Comparison of ENCODE assay signal across 12 cellular contexts in the genomic region with DNA sequence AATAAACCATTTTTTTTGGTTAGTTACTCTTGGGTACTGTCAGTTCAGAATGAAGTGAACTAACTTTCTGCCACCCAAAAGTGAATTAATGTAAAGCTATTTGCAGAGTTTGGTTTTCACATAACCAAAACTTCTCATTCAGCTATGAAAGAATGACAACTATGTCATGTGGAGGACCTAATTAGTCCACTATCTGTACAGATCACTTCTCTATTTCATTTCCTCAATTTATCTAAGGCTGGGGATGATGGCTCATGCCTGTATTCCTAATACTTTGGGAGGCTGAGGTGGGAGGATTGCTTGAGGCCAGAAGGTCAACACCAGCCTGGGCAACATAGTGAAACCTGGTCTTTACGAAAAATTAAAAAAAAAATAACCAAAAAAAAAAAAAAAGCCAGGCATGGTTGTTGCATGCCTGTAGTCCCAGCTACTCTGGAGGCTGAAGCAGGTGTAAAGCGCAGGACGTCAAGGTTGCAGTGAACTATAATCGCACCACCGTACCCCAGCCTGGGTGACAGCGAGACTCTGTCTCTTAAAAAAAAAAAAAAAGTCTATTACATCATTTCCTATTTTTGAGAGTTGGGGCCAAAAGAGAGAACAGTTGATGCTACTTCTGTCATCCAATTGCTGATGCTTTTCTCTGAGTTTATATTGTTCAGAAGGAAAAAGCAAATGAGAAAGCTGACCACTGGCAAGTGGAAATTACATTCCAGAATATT. TPM values are rescaled to one million over a fixed set of nuclear protein-coding genes. Genes with fewer than 3 reads are reported as not detected.
A peak's percentile ranks its signal among the peaks of the same experiment; 100 is the strongest.
DNase-seq lines count a peak whose midpoint lies in the region; ATAC-seq and TF ChIP-seq lines count a peak whose summit lies in the region.
"Had no signal": no experiment of that assay in that cellular context is flagged by ENCODE, and none has a peak within 500 bp of the region (broad histone marks: within the 10 kb centered on the region; RNA-seq: fewer than 3 reads in every experiment).

No MANE protein-coding gene starts in this region.

- TF ChIP-seq EP300 in suprapubic skin (IDR thresholded peaks at IDR 0.05): no peak

- no peaks in the 10 kb centered on the region for H3K4me1 ChIP-seq in osteoblast (ENCODE audit: insufficient read depth, low read length)
- no peaks in the 10 kb centered on the region for H3K4me1 ChIP-seq in suprapubic skin

- H3K4me3 ChIP-seq in osteoblast (ENCODE audit: insufficient read depth, low read length): no peak overlapping the region
- H3K4me3 ChIP-seq in suprapubic skin: no peak overlapping the region

- TF ChIP-seq CTCF in osteoblast (IDR thresholded peaks at IDR 0.05; ENCODE audit: extremely low read depth, low read depth, low read length): no peak
- TF ChIP-seq CTCF in suprapubic skin (IDR thresholded peaks at IDR 0.05): no peak

- H2AFZ ChIP-seq in osteoblast (ENCODE audit: low read length): no peak overlapping the region

- H3K36me3 ChIP-seq in osteoblast (ENCODE audit: insufficient read depth, low read length) (peaks cover 92% of the 10 kb centered on the region), suprapubic skin (peaks cover 100% of the 10 kb centered on the region)

- TF ChIP-seq POLR2A in GM18505 (IDR thresholded peaks at IDR 0.05; ENCODE audit: borderline replicate concordance, extremely low read depth, insufficient read depth, insufficient read length): no peak
- TF ChIP-seq POLR2A in suprapubic skin (IDR thresholded peaks at IDR 0.05): no peak

- no peaks in the 10 kb centered on the region for H3K9me3 ChIP-seq in osteoblast (ENCODE audit: low read depth, low read length)
- no peaks in the 10 kb centered on the region for H3K9me3 ChIP-seq in suprapubic skin

- peak; percentile 72 for ATAC-seq in GM18505 (IDR thresholded peaks at IDR 0.05; ENCODE audit: unreplicated experiment)
- peak; percentile 54 for ATAC-seq in GM21526 (IDR thresholded peaks at IDR 0.05; ENCODE audit: low FRiP score, unreplicated experiment)
- ATAC-seq in HG03565 (IDR thresholded peaks at IDR 0.05; ENCODE audit: unreplicated experiment): peak; percentile 50
- no peak for ATAC-seq in HG03280 (IDR thresholded peaks at IDR 0.05; ENCODE audit: unreplicated experiment)

- H4K20me1 ChIP-seq in osteoblast (ENCODE audit: insufficient read depth, low read length): peaks cover 6% of the 10 kb centered on the region

- H3K4me2 ChIP-seq in osteoblast (ENCODE audit: insufficient read depth, low read length): no peak overlapping the region

- H3K79me2 ChIP-seq in osteoblast (ENCODE audit: insufficient read depth, low read length): no peaks in the 10 kb centered on the region

- WGBS in suprapubic skin: 88% methylated on average over 6 of the region's 6 CpGs

- no peaks in the 10 kb centered on the region for H3K27me3 ChIP-seq in osteoblast (ENCODE audit: insufficient read depth, low read length)
- no peaks in the 10 kb centered on the region for H3K27me3 ChIP-seq in suprapubic skin

- H3K27ac ChIP-seq in osteoblast (ENCODE audit: low read depth, low read length) (no peak overlapping the region), suprapubic skin (no peak overlapping the region)

- DNase-seq in germinal center (ENCODE audit: low spot score) (peak; percentile 68), osteoblast (ENCODE audit: insufficient read length, low spot score, missing footprints) (no peak), suprapubic skin (ENCODE audit: low spot score in 2 of 2) (no peak), A172 (ENCODE audit: low spot score) (no peak)
- DNase-seq: activated CD8-positive, alpha-beta memory T cell treated with anti-CD3 and anti-CD28 coated beads, Interleukin-2, amount 50 U/mL, for 48 hours; DMS153 had no signal

RNA-seq across cellular contexts. Expression of a gene that starts 8.7 kb away (rescaled TPM):
- total RNA-seq in osteoblast: 5.4 and 6.5 TPM in 2 replicates
- total RNA-seq in suprapubic skin: 10 to 100 TPM; 12.9 to 27.0 (median 19.8) TPM
- 11.4 and 24.3 TPM in 2 replicates for total RNA-seq in A172 (2014; rRNA removed; shearing (Covaris generic))

RNA-seq across cellular contexts. Expression of a gene that starts 9.1 kb away (rescaled TPM):
- total RNA-seq in osteoblast (not detected in 2 replicates), suprapubic skin (under 1 TPM in 1 of 4 donors, not detected in 3; 0.62 TPM)
- total RNA-seq in A172 (2014; rRNA removed; shearing (Covaris generic)): not detected in 2 replicates
- total RNA-seq: bronchial epithelial cell, liver had no signal

RNA-seq across cellular contexts. Expression of a gene that starts 15.4 kb away (rescaled TPM):
- total RNA-seq in osteoblast (14.7 and 16.6 TPM in 2 replicates), suprapubic skin (10 to 100 TPM; 12.8 to 17.7 (median 15.4) TPM)
- total RNA-seq in A172 (2014; rRNA removed; shearing (Covaris generic)): 34.3 and 34.5 TPM in 2 replicates

RNA-seq across cellular contexts. Expression of a gene that starts 17.0 kb away (rescaled TPM):
- 432 and 461 TPM in 2 replicates for total RNA-seq in osteoblast
- 100 to 1,000 TPM; 352 to 813 (median 687) TPM for total RNA-seq in suprapubic skin
- total RNA-seq in A172 (2014; rRNA removed; shearing (Covaris generic)): 361 and 697 TPM in 2 replicates

RNA-seq across cellular contexts. Expression of a gene that starts 17.7 kb away (rescaled TPM):
- total RNA-seq in osteoblast (6.5 and 7.6 TPM in 2 replicates), suprapubic skin (1 to 10 TPM; 5.2 to 7.8 (median 5.8) TPM)
- 36.0 and 51.1 TPM in 2 replicates for total RNA-seq in A172 (2014; rRNA removed; shearing (Covaris generic))
